8 cellular contexts compared by ENCODE assay signal in the genomic region with DNA sequence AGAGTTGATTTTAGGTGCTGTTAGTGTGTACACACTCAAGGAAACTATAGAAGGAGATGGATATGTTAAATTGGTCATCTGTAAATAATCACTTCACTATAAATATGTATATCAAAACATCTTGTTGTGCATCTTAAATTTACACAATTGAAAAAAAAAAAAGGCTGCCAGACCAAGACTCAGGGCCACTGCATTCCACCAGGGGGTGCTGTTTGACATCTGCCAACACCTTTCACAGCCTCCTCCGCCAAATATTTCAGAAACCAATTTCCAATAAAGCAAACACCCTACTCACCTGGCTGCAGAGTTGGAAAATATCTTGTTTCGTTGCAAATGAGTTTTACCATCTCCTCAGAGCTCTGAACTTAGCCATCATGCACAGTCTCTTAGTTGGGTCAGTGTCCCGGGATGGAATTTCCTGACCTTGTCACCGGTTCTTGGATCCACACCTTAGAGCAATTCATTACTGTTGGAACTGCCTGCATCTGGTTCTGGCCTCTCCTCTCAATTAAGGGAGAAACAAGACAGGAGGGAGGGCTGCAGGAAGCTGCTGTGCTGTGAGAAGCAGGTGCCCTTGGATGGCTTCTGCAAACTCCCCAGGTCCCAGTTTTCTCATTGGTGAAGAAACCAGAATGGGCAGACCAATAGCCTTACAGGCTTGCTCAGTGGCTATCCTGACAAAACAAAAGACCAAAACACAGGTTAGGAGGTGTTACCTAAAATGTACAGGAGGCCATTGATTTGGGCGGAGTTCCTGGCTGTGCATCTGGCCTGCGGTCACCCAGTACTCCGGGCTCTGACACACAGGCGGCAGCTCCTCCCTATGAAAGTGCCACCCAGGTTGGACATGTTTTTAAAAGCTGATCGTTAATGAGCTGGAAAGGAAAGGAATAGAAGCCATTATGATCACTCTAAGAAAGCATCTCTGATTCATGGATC.
A peak's percentile ranks its signal among the peaks of the same experiment; 100 is the strongest.
DNase-seq lines count a peak whose midpoint lies in the region; ATAC-seq and TF ChIP-seq lines count a peak whose summit lies in the region.

No MANE protein-coding gene starts in this region.

- no peak for ATAC-seq in GM18511 (IDR thresholded peaks at IDR 0.05; ENCODE audit: unreplicated experiment)

- H3K27ac ChIP-seq in neural cell (ENCODE audit: low read length) = no peak overlapping the region
- no peak overlapping the region for H3K27ac ChIP-seq in testis

- H3K36me3 Mint-ChIP-seq in activated CD4-positive, alpha-beta memory T cell treated with anti-CD3 and anti-CD28 coated beads, Interleukin-2, amount 10 ng/mL, durations not matched to agents 7 days and 5 days (ENCODE audit: low read depth) = no peaks in the 10 kb centered on the region

- TF ChIP-seq EP300 in neural cell (conservative IDR thresholded peaks at IDR 0.05; ENCODE audit: poor library complexity, severe bottlenecking) = no peak

- no peak overlapping the region for H2AFZ ChIP-seq in neural cell (ENCODE audit: low read depth, low read length)

- no peak for TF ChIP-seq POLR2A in testis (IDR thresholded peaks at IDR 0.05)

- no peaks in the 10 kb centered on the region for H3K27me3 ChIP-seq in neural cell (ENCODE audit: insufficient read depth, low read depth, low read length)
- no peaks in the 10 kb centered on the region for H3K27me3 ChIP-seq in testis

- H3F3A ChIP-seq in neural cell (ENCODE audit: insufficient read depth, low read length, poor library complexity, severe bottlenecking) = no peaks in the 10 kb centered on the region

- H4K20me1 ChIP-seq in neural cell (ENCODE audit: insufficient read depth) = no peaks in the 10 kb centered on the region

- POLR2A ChIA-PET in activated CD4-positive, alpha-beta memory T cell treated with anti-CD3 and anti-CD28 coated beads, Interleukin-2, amount 10 ng/mL, durations not matched to agents 7 days and 5 days (lab: Charles Lee) = no interaction called here

- no peak overlapping the region for H3K9ac ChIP-seq in neural cell (ENCODE audit: low read length)

- DNase-seq in NOMO-1 treated with DMSO at 0.1 percent for 48 hours (lab: John Stamatoyannopoulos, UW; ENCODE audit: unreplicated experiment) (peak; percentile 21), NOMO-1 treated with dmso at 0.1 percent for 144 hours (lab: John Stamatoyannopoulos, UW; ENCODE audit: unreplicated experiment) (no peak), NCI-H2227 treated with DMSO at 0.1 percent for 48 hours (lab: John Stamatoyannopoulos, UW) (peak; percentile 84), epithelial cell of esophagus (ENCODE audit: low read depth) (peak; percentile 32), testis (peak; percentile 82)
- DNase-seq in activated CD4-positive, alpha-beta memory T cell treated with anti-CD3 and anti-CD28 coated beads, Interleukin-2, amount 10 ng/mL, durations not matched to agents 7 days and 5 days = peak; percentile 49

- no peak overlapping the region for H3K4me2 ChIP-seq in neural cell (ENCODE audit: low read length)

- no peaks in the 10 kb centered on the region for H3K9me3 ChIP-seq in neural cell (ENCODE audit: low read length)
- no peaks in the 10 kb centered on the region for H3K9me3 ChIP-seq in testis

- no peak overlapping the region for H3K4me3 Mint-ChIP-seq in activated CD4-positive, alpha-beta memory T cell treated with anti-CD3 and anti-CD28 coated beads, Interleukin-2, amount 10 ng/mL, durations not matched to agents 7 days and 5 days

- H3K4me3 ChIP-seq in epithelial cell of esophagus (ENCODE audit: low read length) = no peak overlapping the region
- no peak overlapping the region for H3K4me3 ChIP-seq in neural cell (ENCODE audit: low read length)
- no peak overlapping the region for H3K4me3 ChIP-seq in testis

- TF ChIP-seq RAD21 in neural cell (conservative IDR thresholded peaks at IDR 0.05) = peak; percentile 54

- peak; percentile 53 for TF ChIP-seq CTCF in epithelial cell of esophagus (IDR thresholded peaks at IDR 0.05; ENCODE audit: insufficient read depth, low read depth, low read length, missing control alignments)
- peak; percentile 61 for TF ChIP-seq CTCF in neural cell (IDR thresholded peaks at IDR 0.05; ENCODE audit: poor library complexity, severe bottlenecking)
- peak; percentile 32 to 80 (median 34) for TF ChIP-seq CTCF in testis (IDR thresholded peaks at IDR 0.05)

- H3K36me3 ChIP-seq in neural cell (ENCODE audit: insufficient read depth, low read length) (no peaks in the 10 kb centered on the region), testis (ENCODE audit: low read depth, missing control alignments) (no peaks in the 10 kb centered on the region)

- WGBS in testis, 2 donors = 72 to 73% methylated on average over 9 of the region's 9 CpGs

- H3K4me1 ChIP-seq in testis = no peaks in the 10 kb centered on the region

- H3K4me1 Mint-ChIP-seq in activated CD4-positive, alpha-beta memory T cell treated with anti-CD3 and anti-CD28 coated beads, Interleukin-2, amount 10 ng/mL, durations not matched to agents 7 days and 5 days = no peaks in the 10 kb centered on the region

- H3K27me3 Mint-ChIP-seq in activated CD4-positive, alpha-beta memory T cell treated with anti-CD3 and anti-CD28 coated beads, Interleukin-2, amount 10 ng/mL, durations not matched to agents 7 days and 5 days = no peaks in the 10 kb centered on the region

- H3K9me2 ChIP-seq in neural cell (ENCODE audit: insufficient read depth, low read length) = no peaks in the 10 kb centered on the region

- CTCF ChIA-PET in activated CD4-positive, alpha-beta memory T cell treated with anti-CD3 and anti-CD28 coated beads, Interleukin-2, amount 10 ng/mL, durations not matched to agents 7 days and 5 days (lab: Charles Lee) = interaction anchor here (0.9 kb wide), 1 partner anchor 413 kb away, joined by 4 read pairs; no protein-coding TSS in a partner anchor

- H3K79me2 ChIP-seq in neural cell (replicated peaks; ENCODE audit: insufficient read depth, low read length) = no peaks in the 10 kb centered on the region

- intact Hi-C loops in testis (cut with DNase I; ENCODE audit: low total_unique reads) = no loop called here

- H3K27ac Mint-ChIP-seq in activated CD4-positive, alpha-beta memory T cell treated with anti-CD3 and anti-CD28 coated beads, Interleukin-2, amount 10 ng/mL, durations not matched to agents 7 days and 5 days = no peak overlapping the region

- no peaks in the 10 kb centered on the region for H3K9me3 Mint-ChIP-seq in activated CD4-positive, alpha-beta memory T cell treated with anti-CD3 and anti-CD28 coated beads, Interleukin-2, amount 10 ng/mL, durations not matched to agents 7 days and 5 days

TF ChIP-seq in neural cell, 6 proteins besides CTCF, POLR2A, EP300 and RAD21:
- TF ChIP-seq SMC3 (conservative IDR thresholded peaks at IDR 0.05; ENCODE audit: poor library complexity) (peak; percentile 63), TAF1 (IDR thresholded peaks at IDR 0.05; ENCODE audit: low read depth) (no peak)
